In genomic region chr10:101919026-101919784, GRCh38 we compare ENCODE assay signal across 23 cellular contexts.
"Had no signal": no experiment of that assay in that cellular context is flagged by ENCODE, and none has a peak within 500 bp of the region (broad histone marks: within the 10 kb centered on the region; RNA-seq: fewer than 3 reads in every experiment).

No MANE protein-coding gene starts in this region.

- DNase-seq: activated naive CD4-positive, alpha-beta T cell; activated T-cell treated with anti-CD3 and anti-CD28 coated beads, Interleukin-2, amount 50 U/mL, for 24 hours; adrenal gland; brain microvascular endothelial cell; central memory CD4-positive, alpha-beta T cell; effector memory CD4-positive, alpha-beta T cell; glutamatergic neuron; hippocampal formation; islet precursor cell; left colon; lower lobe of right lung; mesendoderm; naive B cell; spleen; stimulated activated CD4-positive, alpha-beta T cell treated with anti-CD3 and anti-CD28 coated beads, Interleukin-4, amount 100 ng/mL, for 1 hour; WERI-Rb-1 had no signal

- H3K4me1 ChIP-seq: adrenal gland, ascending aorta, lower lobe of right lung, prostate gland, thyroid gland had no signal

- H3K36me3 ChIP-seq: adrenal gland, ascending aorta, brain microvascular endothelial cell, prostate gland, thyroid gland, WERI-Rb-1 had no signal

- H3K27me3 ChIP-seq: adrenal gland, ascending aorta, brain microvascular endothelial cell, spleen, thyroid gland had no signal

- H3K4me3 ChIP-seq: adrenal gland, ascending aorta, lower lobe of right lung, prostate gland, spleen, thyroid gland had no signal

- H3K4me3 Mint-ChIP-seq: activated naive CD8-positive, alpha-beta T cell; activated T-cell treated with anti-CD3 and anti-CD28 coated beads, Interleukin-2, amount 50 U/mL, for 24 hours; stimulated activated naive CD8-positive, alpha-beta T cell treated with anti-CD3 and anti-CD28 coated beads, Interleukin-15, Interleukin-2, amounts not matched to agents 100 ng/mL and 50 ng/mL, for 24 hours had no signal

- H3K27ac Mint-ChIP-seq: activated T-cell treated with anti-CD3 and anti-CD28 coated beads, Interleukin-2, amount 50 U/mL, for 24 hours; activated T-helper 2 cell treated with anti-CD3 and anti-CD28 coated beads, Interferon-gamma antibody, Interleukin-2, Interleukin-4, amounts not matched to agents 10 μg/mL and 5 μg/mL and 100 μg/mL, durations not matched to agents 14 hours and 24 hours and 36 hours had no signal

- H3K9me3 ChIP-seq: adrenal gland, ascending aorta, lower lobe of right lung, prostate gland, spleen, thyroid gland had no signal

- H3K27me3 Mint-ChIP-seq: activated naive CD8-positive, alpha-beta T cell; activated T-cell treated with anti-CD3 and anti-CD28 coated beads, Interleukin-2, amount 50 U/mL, for 24 hours; naive B cell; stimulated activated naive CD8-positive, alpha-beta T cell treated with anti-CD3 and anti-CD28 coated beads, Interleukin-15, Interleukin-2, amounts not matched to agents 100 ng/mL and 50 ng/mL, for 24 hours had no signal

- ATAC-seq: esophagus mucosa, left colon, lower lobe of right lung had no signal

- H3K27ac ChIP-seq: adrenal gland, ascending aorta, brain microvascular endothelial cell, lower lobe of right lung, prostate gland, thyroid gland, WERI-Rb-1 had no signal

- H3K9me3 Mint-ChIP-seq: activated T-cell treated with anti-CD3 and anti-CD28 coated beads, Interleukin-2, amount 50 U/mL, for 24 hours; activated T-helper 2 cell treated with anti-CD3 and anti-CD28 coated beads, Interferon-gamma antibody, Interleukin-2, Interleukin-4, amounts not matched to agents 10 μg/mL and 5 μg/mL and 100 μg/mL, durations not matched to agents 14 hours and 24 hours and 36 hours; naive B cell; stimulated activated naive CD8-positive, alpha-beta T cell treated with anti-CD3 and anti-CD28 coated beads, Interleukin-15, Interleukin-2, amounts not matched to agents 100 ng/mL and 50 ng/mL, for 24 hours had no signal
